Comparison of ENCODE assay signal across 16 cellular contexts in genomic region chr12:54932038-54932437, GRCh38. TPM values are rescaled to one million over a fixed set of nuclear protein-coding genes. Genes with fewer than 3 reads are reported as not detected.
DNase-seq lines count a peak whose midpoint lies in the region; ATAC-seq and TF ChIP-seq lines count a peak whose summit lies in the region.
"Had no signal": no experiment of that assay in that cellular context is flagged by ENCODE, and none has a peak within 500 bp of the region (broad histone marks: within the 10 kb centered on the region; RNA-seq: fewer than 3 reads in every experiment).

No MANE protein-coding gene starts in this region.

- ATAC-seq in activated CD4-positive, alpha-beta T cell treated with anti-CD3 and anti-CD28 coated beads for 36 hours: no peak
- ATAC-seq in CD4-positive, CD25-positive, alpha-beta regulatory T cell (ENCODE audit: low read depth in 2 of 2): no peak
- ATAC-seq: GM12878, Panc1 had no signal

- POLR2A ChIA-PET in activated CD4-positive, alpha-beta T cell treated with anti-CD3 and anti-CD28 coated beads for 36 hours (lab: Charles Lee): no interaction called here
- POLR2A ChIA-PET in activated CD4-positive, alpha-beta memory T cell treated with anti-CD3 and anti-CD28 coated beads, Interleukin-2, amount 10 ng/mL, durations not matched to agents 7 days and 5 days (lab: Charles Lee): no interaction called here

- H3K9me3 Mint-ChIP-seq in activated CD4-positive, alpha-beta T cell treated with anti-CD3 and anti-CD28 coated beads for 36 hours (ENCODE audit: low read depth): peaks cover 41% of the 10 kb centered on the region
- peaks cover 0 to 23% (median 7%) of the 10 kb centered on the region in 7 donors for H3K9me3 Mint-ChIP-seq in CD4-positive, CD25-positive, alpha-beta regulatory T cell
- H3K9me3 Mint-ChIP-seq in activated CD4-positive, alpha-beta memory T cell treated with anti-CD3 and anti-CD28 coated beads, Interleukin-2, amount 10 ng/mL, durations not matched to agents 7 days and 5 days: peaks cover 40% of the 10 kb centered on the region
- peaks cover 53% of the 10 kb centered on the region for H3K9me3 Mint-ChIP-seq in endodermal cell

- no peak overlapping the region for H3K4me3 ChIP-seq in CD4-positive, CD25-positive, alpha-beta regulatory T cell (ENCODE audit: low read depth, low read length)
- H3K4me3 ChIP-seq in endodermal cell (ENCODE audit: low read length): peak overlapping the region; percentile 53
- H3K4me3 ChIP-seq: GM12878, HAP-1 had no signal

- H3K27ac ChIP-seq in CD4-positive, CD25-positive, alpha-beta regulatory T cell (ENCODE audit: insufficient read depth, low read length, poor library complexity, severe bottlenecking): no peak overlapping the region
- H3K27ac ChIP-seq in endodermal cell (ENCODE audit: low read depth, low read length): no peak overlapping the region

- no peaks in the 10 kb centered on the region for H3K36me3 ChIP-seq in CD4-positive, CD25-positive, alpha-beta regulatory T cell (ENCODE audit: control insufficient read depth, insufficient read depth, low read length)
- peaks cover 54% of the 10 kb centered on the region for H3K36me3 ChIP-seq in endodermal cell (ENCODE audit: control insufficient read depth, insufficient read depth, low read length)
- H3K36me3 ChIP-seq: HAP-1 had no signal

- no peaks in the 10 kb centered on the region for H3K27me3 Mint-ChIP-seq in activated CD4-positive, alpha-beta T cell treated with anti-CD3 and anti-CD28 coated beads for 36 hours
- no peaks in the 10 kb centered on the region for H3K27me3 Mint-ChIP-seq in CD4-positive, CD25-positive, alpha-beta regulatory T cell
- H3K27me3 Mint-ChIP-seq in activated CD4-positive, alpha-beta memory T cell treated with anti-CD3 and anti-CD28 coated beads, Interleukin-2, amount 10 ng/mL, durations not matched to agents 7 days and 5 days: peaks cover 2% of the 10 kb centered on the region
- H3K27me3 Mint-ChIP-seq in endodermal cell (ENCODE audit: insufficient read depth): no peaks in the 10 kb centered on the region

- intact Hi-C loops in activated CD4-positive, alpha-beta T cell treated with anti-CD3 and anti-CD28 coated beads for 36 hours (cut with DNase I, micrococcal nuclease): no loop called here

- H3K9me3 ChIP-seq in CD4-positive, CD25-positive, alpha-beta regulatory T cell (ENCODE audit: control insufficient read depth in 2 of 2, low read length in 2 of 2): peaks cover 11 to 18% of the 10 kb centered on the region in 2 experiments
- H3K9me3 ChIP-seq in endodermal cell (ENCODE audit: control insufficient read depth, low read length): peaks cover 72% of the 10 kb centered on the region

- peaks cover 38% of the 10 kb centered on the region for H3K4me1 ChIP-seq in CD4-positive, CD25-positive, alpha-beta regulatory T cell (ENCODE audit: control insufficient read depth, insufficient read depth, low read length, poor library complexity, severe bottlenecking)
- peaks cover 8% of the 10 kb centered on the region for H3K4me1 ChIP-seq in endodermal cell (ENCODE audit: control insufficient read depth, insufficient read depth, low read length)
- H3K4me1 ChIP-seq: HAP-1 had no signal

- DNase-seq in activated CD4-positive, alpha-beta T cell treated with anti-CD3 and anti-CD28 coated beads for 36 hours: no peak
- no peak for DNase-seq in activated CD4-positive, alpha-beta T cell treated with anti-CD3 and anti-CD28 coated beads for 4 hours
- DNase-seq in CD4-positive, CD25-positive, alpha-beta regulatory T cell: no peak
- DNase-seq in activated CD4-positive, alpha-beta memory T cell treated with anti-CD3 and anti-CD28 coated beads, Interleukin-2, amount 10 ng/mL, durations not matched to agents 7 days and 5 days: no peak
- DNase-seq in endodermal cell (no peak), RPMI8226 (no peak), kidney tubule cell (ENCODE audit: low spot score) (no peak), pons (ENCODE audit: low spot score) (no peak)
- DNase-seq: DMS79, Karpas-422, MM.1S, NCI-H187 had no signal

- H3K9ac ChIP-seq in endodermal cell (ENCODE audit: extremely low read depth, low read length, poor library complexity, severe bottlenecking): no peak overlapping the region

- peaks cover 69% of the 10 kb centered on the region for H3K36me3 Mint-ChIP-seq in activated CD4-positive, alpha-beta T cell treated with anti-CD3 and anti-CD28 coated beads for 36 hours (ENCODE audit: low read depth)
- H3K36me3 Mint-ChIP-seq in CD4-positive, CD25-positive, alpha-beta regulatory T cell: peaks cover 24% of the 10 kb centered on the region
- peaks cover 52% of the 10 kb centered on the region for H3K36me3 Mint-ChIP-seq in activated CD4-positive, alpha-beta memory T cell treated with anti-CD3 and anti-CD28 coated beads, Interleukin-2, amount 10 ng/mL, durations not matched to agents 7 days and 5 days (ENCODE audit: low read depth)
- H3K36me3 Mint-ChIP-seq in endodermal cell (ENCODE audit: low read depth): peaks cover 65% of the 10 kb centered on the region

- no peaks in the 10 kb centered on the region for H3K27me3 ChIP-seq in CD4-positive, CD25-positive, alpha-beta regulatory T cell (ENCODE audit: control insufficient read depth, insufficient read depth, low read length)
- no peaks in the 10 kb centered on the region for H3K27me3 ChIP-seq in endodermal cell (ENCODE audit: control insufficient read depth, insufficient read depth, low read length, poor library complexity, severe bottlenecking)

- TF ChIP-seq CTCF in endodermal cell (conservative IDR thresholded peaks at IDR 0.05): no peak

- H3K27ac Mint-ChIP-seq in activated CD4-positive, alpha-beta T cell treated with anti-CD3 and anti-CD28 coated beads for 36 hours: peak overlapping the region; percentile 44
- peak overlapping the region in 2 of 3 donors; percentile 15 to 77 for H3K27ac Mint-ChIP-seq in CD4-positive, CD25-positive, alpha-beta regulatory T cell
- peak overlapping the region; percentile 8 for H3K27ac Mint-ChIP-seq in activated CD4-positive, alpha-beta memory T cell treated with anti-CD3 and anti-CD28 coated beads, Interleukin-2, amount 10 ng/mL, durations not matched to agents 7 days and 5 days
- no peak overlapping the region for H3K27ac Mint-ChIP-seq in endodermal cell

- 96 to 100% methylated on average over 1 to 4 of the region's 4 CpGs for WGBS in endodermal cell (ENCODE audit: insufficient coverage in 1 of 2, insufficient read length in 1 of 2), 2 experiments

- CTCF ChIA-PET in activated CD4-positive, alpha-beta T cell treated with anti-CD3 and anti-CD28 coated beads for 36 hours (lab: Charles Lee): no interaction called here
- CTCF ChIA-PET in activated CD4-positive, alpha-beta memory T cell treated with anti-CD3 and anti-CD28 coated beads, Interleukin-2, amount 10 ng/mL, durations not matched to agents 7 days and 5 days (lab: Charles Lee): no interaction called here

- H3K4me1 Mint-ChIP-seq in activated CD4-positive, alpha-beta T cell treated with anti-CD3 and anti-CD28 coated beads for 36 hours: peaks cover 55% of the 10 kb centered on the region
- H3K4me1 Mint-ChIP-seq in CD4-positive, CD25-positive, alpha-beta regulatory T cell: peaks cover 13 to 54% (median 41%) of the 10 kb centered on the region in 4 donors
- peaks cover 56% of the 10 kb centered on the region for H3K4me1 Mint-ChIP-seq in activated CD4-positive, alpha-beta memory T cell treated with anti-CD3 and anti-CD28 coated beads, Interleukin-2, amount 10 ng/mL, durations not matched to agents 7 days and 5 days
- no peaks in the 10 kb centered on the region for H3K4me1 Mint-ChIP-seq in endodermal cell

- H3K4me3 Mint-ChIP-seq in activated CD4-positive, alpha-beta T cell treated with anti-CD3 and anti-CD28 coated beads for 36 hours: no peak overlapping the region
- H3K4me3 Mint-ChIP-seq in CD4-positive, CD25-positive, alpha-beta regulatory T cell: no peak overlapping the region
- no peak overlapping the region for H3K4me3 Mint-ChIP-seq in activated CD4-positive, alpha-beta memory T cell treated with anti-CD3 and anti-CD28 coated beads, Interleukin-2, amount 10 ng/mL, durations not matched to agents 7 days and 5 days
- H3K4me3 Mint-ChIP-seq in endodermal cell: no peak overlapping the region

RNA-seq across cellular contexts. Expression of gene TESPA1, which starts 52.5 kb away (rescaled TPM):
- 100 to 1,000 TPM in 1 of 2 experiments, 10 to 100 TPM in 1; 81.0 to 107 TPM for total RNA-seq in activated CD4-positive, alpha-beta T cell treated with anti-CD3 and anti-CD28 coated beads for 36 hours
- 93.8 TPM for total RNA-seq in CD4-positive, CD25-positive, alpha-beta regulatory T cell
- 100 to 1,000 TPM in 2 of 4 donors, 10 to 100 TPM in 2; 78.0 to 121 (median 100) TPM for polyA plus RNA-seq in CD4-positive, CD25-positive, alpha-beta regulatory T cell
- total RNA-seq in activated CD4-positive, alpha-beta memory T cell treated with anti-CD3 and anti-CD28 coated beads, Interleukin-2, amount 10 ng/mL, durations not matched to agents 7 days and 5 days: 100 to 1,000 TPM; 111 to 112 TPM
- not detected for total RNA-seq in endodermal cell
- polyA plus RNA-seq in endodermal cell (2013, experiment 1 of 2): not detected
- polyA plus RNA-seq in endodermal cell (2013, experiment 2 of 2): not detected
- total RNA-seq: G401 had no signal

Comparison
In these comparisons a context has a peak if more than half of its experiments do, and no peak if none do; other contexts are left out.
1. RNA of gene TESPA1, which starts 52.5 kb away (total RNA-seq): 111 to 112 TPM in activated CD4-positive, alpha-beta memory T cell treated with anti-CD3 and anti-CD28 coated beads, Interleukin-2, amount 10 ng/mL, durations not matched to agents 7 days and 5 days, 81.0 to 107 TPM in activated CD4-positive, alpha-beta T cell treated with anti-CD3 and anti-CD28 coated beads for 36 hours and 93.8 TPM in CD4-positive, CD25-positive, alpha-beta regulatory T cell (single experiment); not detected in endodermal cell; every median in the first group is over 10 times any median in the second.